8 cellular contexts compared by ENCODE assay signal in genomic region chr2:222797308-222797707, GRCh38.
DNase-seq lines count a peak whose midpoint lies in the region; ATAC-seq and TF ChIP-seq lines count a peak whose summit lies in the region.

No MANE protein-coding gene starts in this region.

- TF ChIP-seq CTCF in DND-41 (IDR thresholded peaks at IDR 0.05; ENCODE audit: borderline replicate concordance, extremely low read depth, low read length, poor library complexity, severe bottlenecking) = peak; percentile 58
- 0 out of 2 replicates have a peak, but pooled peaks have one; percentile 11 for TF ChIP-seq CTCF in WERI-Rb-1 (IDR thresholded peaks at IDR 0.05; ENCODE audit: low read depth, low read length)
- TF ChIP-seq CTCF in left lung (IDR thresholded peaks at IDR 0.05) = peak in 1 of 2 donors; percentile 18

- H4K20me1 ChIP-seq in DND-41 (ENCODE audit: insufficient read depth, low read length) = no peaks in the 10 kb centered on the region

- H3K4me3 ChIP-seq in DND-41 (ENCODE audit: low read depth in 1 of 2, low read length in 2 of 2) (no peak overlapping the region), WERI-Rb-1 (ENCODE audit: low read depth, low read length) (no peak overlapping the region), left lung (no peak overlapping the region)

- H3K36me3 ChIP-seq in DND-41 (ENCODE audit: insufficient read depth, low read length) = no peaks in the 10 kb centered on the region
- no peaks in the 10 kb centered on the region for H3K36me3 ChIP-seq in WERI-Rb-1
- no peaks in the 10 kb centered on the region for H3K36me3 ChIP-seq in left lung

- H3K4me3 Mint-ChIP-seq in activated CD8-positive, alpha-beta memory T cell treated with anti-CD3 and anti-CD28 coated beads, Interleukin-2, amount 10 ng/mL, durations not matched to agents 7 days and 5 days = no peak overlapping the region

- H3K27me3 Mint-ChIP-seq in activated CD8-positive, alpha-beta memory T cell treated with anti-CD3 and anti-CD28 coated beads, Interleukin-2, amount 10 ng/mL, durations not matched to agents 7 days and 5 days = peaks cover 31% of the 10 kb centered on the region

- no peak overlapping the region for H2AFZ ChIP-seq in DND-41 (ENCODE audit: low read depth, low read length)

- H3K79me2 ChIP-seq in DND-41 (ENCODE audit: insufficient read depth, low read length) = no peaks in the 10 kb centered on the region

- CTCF ChIA-PET in activated CD8-positive, alpha-beta memory T cell treated with anti-CD3 and anti-CD28 coated beads, Interleukin-2, amount 10 ng/mL, durations not matched to agents 7 days and 5 days (lab: Charles Lee) = interaction anchor here (0.6 to 2.9 kb wide), 14 partner anchors 11 to 144 kb away, joined by 3 to 17 read pairs (median 4); no protein-coding TSS in a partner anchor

- ATAC-seq in DND-41 (ENCODE audit: insufficient read depth, low read depth) = no peak
- peak; percentile 54 for ATAC-seq in HG03378 (IDR thresholded peaks at IDR 0.05; ENCODE audit: unreplicated experiment)
- peak; percentile 68 for ATAC-seq in left lung
- ATAC-seq in HG02642 (IDR thresholded peaks at IDR 0.05; ENCODE audit: poor library complexity, unreplicated experiment) = no peak
- ATAC-seq in activated CD8-positive, alpha-beta memory T cell treated with anti-CD3 and anti-CD28 coated beads, Interleukin-2, amount 10 ng/mL, durations not matched to agents 7 days and 5 days = no peak

- no peaks in the 10 kb centered on the region for H3K9me3 Mint-ChIP-seq in activated CD8-positive, alpha-beta memory T cell treated with anti-CD3 and anti-CD28 coated beads, Interleukin-2, amount 10 ng/mL, durations not matched to agents 7 days and 5 days (ENCODE audit: low read depth)

- H3K27ac ChIP-seq in DND-41 (ENCODE audit: low read length) (no peak overlapping the region), WERI-Rb-1 (no peak overlapping the region), left lung (peak overlapping the region in 1 of 2 donors; percentile 69)

- no peak overlapping the region for H3K27ac Mint-ChIP-seq in activated CD8-positive, alpha-beta memory T cell treated with anti-CD3 and anti-CD28 coated beads, Interleukin-2, amount 10 ng/mL, durations not matched to agents 7 days and 5 days

- H3K9me3 ChIP-seq in DND-41 (ENCODE audit: insufficient read depth, low read length, severe bottlenecking) = no peaks in the 10 kb centered on the region
- H3K9me3 ChIP-seq in WERI-Rb-1 (ENCODE audit: severe bottlenecking) = no peaks in the 10 kb centered on the region
- H3K9me3 ChIP-seq in left lung = no peaks in the 10 kb centered on the region

- H3K27me3 ChIP-seq in DND-41 (ENCODE audit: insufficient read depth, low read length, poor library complexity) (no peaks in the 10 kb centered on the region), WERI-Rb-1 (ENCODE audit: insufficient read depth, low read depth, severe bottlenecking) (no peaks in the 10 kb centered on the region), left lung (no peaks in the 10 kb centered on the region)

- no peak overlapping the region for H3K4me2 ChIP-seq in DND-41 (ENCODE audit: insufficient read depth, low read length)

- no peaks in the 10 kb centered on the region for H3K4me1 Mint-ChIP-seq in activated CD8-positive, alpha-beta memory T cell treated with anti-CD3 and anti-CD28 coated beads, Interleukin-2, amount 10 ng/mL, durations not matched to agents 7 days and 5 days

- no peaks in the 10 kb centered on the region for H3K4me1 ChIP-seq in DND-41 (ENCODE audit: insufficient read depth, low read length)
- peaks cover 8 to 48% of the 10 kb centered on the region in 2 donors for H3K4me1 ChIP-seq in left lung

- DNase-seq in DND-41 (no peak), WERI-Rb-1 (no peak), left lung (no peak), GM19238 (ENCODE audit: insufficient read length, low spot score) (no peak), ureter (ENCODE audit: low spot score) (no peak)
- DNase-seq in activated CD8-positive, alpha-beta memory T cell treated with anti-CD3 and anti-CD28 coated beads, Interleukin-2, amount 10 ng/mL, durations not matched to agents 7 days and 5 days = no peak

- no peaks in the 10 kb centered on the region for H3K36me3 Mint-ChIP-seq in activated CD8-positive, alpha-beta memory T cell treated with anti-CD3 and anti-CD28 coated beads, Interleukin-2, amount 10 ng/mL, durations not matched to agents 7 days and 5 days

- intact Hi-C loops in left lung (cut with DNase I) = loop anchor here in 1 of 2 donors (10.0 kb wide), 1 partner anchor 93 kb away; no protein-coding TSS in a partner anchor

- no peak overlapping the region for H3K9ac ChIP-seq in DND-41 (ENCODE audit: low read depth, low read length)

Comparison
In these comparisons a context has a peak if more than half of its experiments do, and no peak if none do; other contexts are left out.
1. ATAC-seq: peak in HG03378 (single experiment) and left lung (single experiment); none in DND-41 (single experiment), HG02642 (single experiment) and activated CD8-positive, alpha-beta memory T cell treated with anti-CD3 and anti-CD28 coated beads, Interleukin-2, amount 10 ng/mL, durations not matched to agents 7 days and 5 days (single experiment).